8 cellular contexts compared by ENCODE assay signal in the genomic region with DNA sequence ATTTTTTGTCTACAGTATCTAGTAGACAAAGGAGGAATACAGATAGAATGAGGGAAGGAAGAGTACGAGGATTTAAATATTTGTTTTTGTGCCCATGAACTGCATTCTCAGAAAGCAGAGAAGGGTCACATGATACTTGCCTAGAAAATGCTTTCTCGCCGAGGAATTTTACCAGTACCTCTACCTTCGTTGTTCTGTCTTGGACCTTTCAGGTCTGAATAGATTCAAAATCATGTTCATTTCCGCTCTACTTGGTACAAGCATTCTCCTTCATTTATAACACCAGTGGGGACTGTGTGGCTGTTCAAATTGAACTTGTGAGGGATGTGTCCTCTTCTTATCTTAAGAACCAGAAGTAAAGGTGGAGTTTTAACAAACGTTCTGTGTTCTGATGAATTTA. TPM values are rescaled to one million over a fixed set of nuclear protein-coding genes. Genes with fewer than 3 reads are reported as not detected.
DNase-seq lines count a peak whose midpoint lies in the region; ATAC-seq and TF ChIP-seq lines count a peak whose summit lies in the region.

No MANE protein-coding gene starts in this region.

- peaks cover 45% of the 10 kb centered on the region for H3K4me1 ChIP-seq in OCI-LY3 (ENCODE audit: low read length)
- H3K4me1 ChIP-seq in endocrine pancreas (ENCODE audit: control insufficient read depth, insufficient read depth, low read length) = peaks cover 49% of the 10 kb centered on the region
- peaks cover 43 to 46% of the 10 kb centered on the region in 2 experiments for H3K4me1 ChIP-seq in neutrophil (ENCODE audit: control insufficient read depth in 1 of 2, insufficient read depth in 1 of 2, low read depth in 1 of 2, low read length in 1 of 2)

- CTCF ChIA-PET in Calu3 (lab: Charles Lee) = no interaction called here

- intact Hi-C loops in Calu3 (cut with micrococcal nuclease; ENCODE audit: unreplicated experiment) = no loop called here

- H3K27ac ChIP-seq in OCI-LY3 (ENCODE audit: low read length) (peak overlapping the region; percentile 40), neutrophil (peak overlapping the region; percentile 96)

- BruUV-seq in Calu3 (replicated peaks; lab: Mats Ljungman, UMichigan) = TSS peak; percentile 22

- peaks cover 38% of the 10 kb centered on the region for H3K36me3 Mint-ChIP-seq in Calu3 (ENCODE audit: insufficient read depth, unreplicated experiment)

- peaks cover 27% of the 10 kb centered on the region for H3K36me3 ChIP-seq in OCI-LY3 (replicated peaks; ENCODE audit: low read depth, low read length)
- H3K36me3 ChIP-seq in endocrine pancreas (ENCODE audit: control insufficient read depth, insufficient read depth, low read length) = no peaks in the 10 kb centered on the region
- peaks cover 18% of the 10 kb centered on the region for H3K36me3 ChIP-seq in neutrophil

- H3K4me3 ChIP-seq in OCI-LY3 (ENCODE audit: low read length) (peak overlapping the region; percentile 85), endocrine pancreas (ENCODE audit: control insufficient read depth, insufficient read depth, low read length) (peak overlapping the region; percentile 99), neutrophil (ENCODE audit: low read depth in 1 of 2, low read length in 1 of 2) (peak overlapping the region; percentile 87 to 90)

- no peak for TF ChIP-seq CTCF in Calu3 (IDR thresholded peaks at IDR 0.05; ENCODE audit: unreplicated experiment)
- TF ChIP-seq CTCF in OCI-LY3 (IDR thresholded peaks at IDR 0.05; ENCODE audit: low read depth, low read length) = no peak
- TF ChIP-seq CTCF in neutrophil (IDR thresholded peaks at IDR 0.05) = no peak

- peaks cover 52% of the 10 kb centered on the region for H4K20me1 ChIP-seq in OCI-LY3 (ENCODE audit: insufficient read depth, low read length)

- no peak overlapping the region for H2AFZ ChIP-seq in OCI-LY3 (ENCODE audit: low read depth, low read length)

- H3K27ac Mint-ChIP-seq in Calu3 (ENCODE audit: unreplicated experiment) = peak overlapping the region; percentile 94

- no peaks in the 10 kb centered on the region for H3K27me3 Mint-ChIP-seq in Calu3 (ENCODE audit: unreplicated experiment)

- no peak for DNase-seq in Calu3
- no peak for DNase-seq in 8988T
- no peak for DNase-seq in AG20443 (ENCODE audit: low spot score)

- peaks cover 29% of the 10 kb centered on the region for H3K4me1 Mint-ChIP-seq in Calu3 (ENCODE audit: low read depth, unreplicated experiment)

- H3K9me3 ChIP-seq in OCI-LY3 (ENCODE audit: insufficient read depth, low read length) (no peaks in the 10 kb centered on the region), endocrine pancreas (ENCODE audit: control insufficient read depth, low read length) (no peaks in the 10 kb centered on the region), neutrophil (no peaks in the 10 kb centered on the region)

- H3K4me3 Mint-ChIP-seq in Calu3 (ENCODE audit: low read depth, unreplicated experiment) = peak overlapping the region; percentile 85

- H3K4me2 ChIP-seq in OCI-LY3 (ENCODE audit: low read length) = peak overlapping the region; percentile 86

- H3K9ac ChIP-seq in OCI-LY3 (ENCODE audit: low read length) (peak overlapping the region; percentile 80), endocrine pancreas (ENCODE audit: control insufficient read depth, insufficient read depth, low read length) (peak overlapping the region; percentile 79)

- no peaks in the 10 kb centered on the region for H3K9me3 Mint-ChIP-seq in Calu3 (ENCODE audit: low read depth, unreplicated experiment)

- no peaks in the 10 kb centered on the region for H3K27me3 ChIP-seq in OCI-LY3 (ENCODE audit: low read depth, low read length)
- H3K27me3 ChIP-seq in endocrine pancreas (ENCODE audit: control insufficient read depth, insufficient read depth, low read length) = no peaks in the 10 kb centered on the region
- no peaks in the 10 kb centered on the region for H3K27me3 ChIP-seq in neutrophil

- peaks cover 91% of the 10 kb centered on the region for H3K79me2 ChIP-seq in OCI-LY3 (ENCODE audit: low read length)

- no peak for ATAC-seq in HG03108 (IDR thresholded peaks at IDR 0.05; ENCODE audit: unreplicated experiment)
- no peak for ATAC-seq in GM18870 (IDR thresholded peaks at IDR 0.05; ENCODE audit: unreplicated experiment)

RNA-seq across cellular contexts. Expression of gene USP38, which starts 1.9 kb away (rescaled TPM):
- 15.9 and 17.1 TPM in 2 replicates for total RNA-seq in Calu3 (2022)
